1 cellular context compared by ENCODE assay signal in genomic region chr19:11798391-11799296, GRCh38.
TF ChIP-seq lines count a peak whose summit lies in the region.

Gene ZNF491, plus strand, starts transcription at chr19:11798523. Its CDS starts 7,431 bp downstream, at chr19:11805954.

TF ChIP-seq in GM12878, 131 proteins besides CTCF, POLR2A, EP300 and RAD21 (continued from another document and continues in another):
- TF ChIP-seq PRDM15 (CRISPR knock-in tag; IDR thresholded peaks at IDR 0.05) = no peak
- TF ChIP-seq YY1 (IDR thresholded peaks at IDR 0.05; ENCODE audit: low read depth, low read length) = no peak
- no peak for TF ChIP-seq ATF2 (IDR thresholded peaks at IDR 0.05; ENCODE audit: low read length)
- no peak for TF ChIP-seq USF2 (IDR thresholded peaks at IDR 0.05; ENCODE audit: borderline replicate concordance, low read depth, low read length)
- TF ChIP-seq BACH1 (IDR thresholded peaks at IDR 0.05; ENCODE audit: borderline replicate concordance) = peak; percentile 35; the same call in 1 of the 2 replicates
- no peak for TF ChIP-seq PML (IDR thresholded peaks at IDR 0.05; ENCODE audit: low read length)
- no peak for TF ChIP-seq RAD51 (IDR thresholded peaks at IDR 0.05)
- no peak for TF ChIP-seq ZBTB33 (IDR thresholded peaks at IDR 0.05)
- no peak for TF ChIP-seq SRF (IDR thresholded peaks at IDR 0.05; ENCODE audit: low read depth in 2 of 2, low read length in 2 of 2)
- TF ChIP-seq STAT1 (conservative IDR thresholded peaks at IDR 0.05) = no peak
- TF ChIP-seq ZNF622 (IDR thresholded peaks at IDR 0.05) = no peak
- no peak for TF ChIP-seq TCF7 (IDR thresholded peaks at IDR 0.05; ENCODE audit: borderline replicate concordance)
- TF ChIP-seq IKZF2 (IDR thresholded peaks at IDR 0.05) = no peak
- no peak for TF ChIP-seq SUPT20H (IDR thresholded peaks at IDR 0.05; ENCODE audit: borderline replicate concordance, control insufficient read depth, low read depth, low read length)
- TF ChIP-seq NKRF (conservative IDR thresholded peaks at IDR 0.05) = no peak; the same call in 1 of the 2 replicates
- TF ChIP-seq KAT2A (conservative IDR thresholded peaks at IDR 0.05; ENCODE audit: control insufficient read depth, low read depth, low read length) = no peak
- no peak for TF ChIP-seq E4F1 (IDR thresholded peaks at IDR 0.05; ENCODE audit: borderline replicate concordance, partially characterized antibody)
- TF ChIP-seq ZZZ3 (IDR thresholded peaks at IDR 0.05; ENCODE audit: control insufficient read depth, insufficient read length, low read depth) = no peak
- TF ChIP-seq LARP7 (IDR thresholded peaks at IDR 0.05) = peak; percentile 66; the same call in 1 of the 2 replicates
- no peak for TF ChIP-seq EGR1 (IDR thresholded peaks at IDR 0.05; ENCODE audit: borderline replicate concordance in 1 of 2, low read depth in 2 of 2, low read length in 2 of 2)
- peak; percentile 59 for TF ChIP-seq RFX5 (IDR thresholded peaks at IDR 0.05; ENCODE audit: low read depth, low read length)
- no peak for TF ChIP-seq ELK1 (IDR thresholded peaks at IDR 0.05; ENCODE audit: low read depth, low read length)
- TF ChIP-seq IKZF1 (conservative IDR thresholded peaks at IDR 0.05) = peak; percentile 53; the same call in 1 of the 2 replicates
- TF ChIP-seq ZNF217 (IDR thresholded peaks at IDR 0.05) = no peak
- TF ChIP-seq CEBPZ (IDR thresholded peaks at IDR 0.05; ENCODE audit: low read depth, low read length) = no peak
- TF ChIP-seq RELB (IDR thresholded peaks at IDR 0.05; ENCODE audit: low read depth) = no peak
- peak; percentile 96 for TF ChIP-seq PBX3 (IDR thresholded peaks at IDR 0.05; ENCODE audit: insufficient replicate concordance, low read depth, low read length)
- TF ChIP-seq MTA2 (IDR thresholded peaks at IDR 0.05; ENCODE audit: low read depth) = no peak
- TF ChIP-seq CREB1 (IDR thresholded peaks at IDR 0.05; ENCODE audit: low read depth) = 0 out of 2 replicates have a peak, but pooled peaks have one; percentile 43
- TF ChIP-seq PKNOX1 (IDR thresholded peaks at IDR 0.05) = peak; percentile 98
- no peak for TF ChIP-seq CREM (IDR thresholded peaks at IDR 0.05; ENCODE audit: low read depth)
- no peak for TF ChIP-seq SP1 (IDR thresholded peaks at IDR 0.05; ENCODE audit: low read depth, low read length)
- no peak for TF ChIP-seq SUZ12 (IDR thresholded peaks at IDR 0.05; ENCODE audit: unreplicated experiment)
- no peak for TF ChIP-seq TBL1XR1 (IDR thresholded peaks at IDR 0.05; ENCODE audit: low read depth, low read length)
- TF ChIP-seq NFXL1 (IDR thresholded peaks at IDR 0.05; ENCODE audit: borderline replicate concordance) = no peak
- TF ChIP-seq NR2C2 (IDR thresholded peaks at IDR 0.05; ENCODE audit: borderline replicate concordance, control insufficient read depth, insufficient read length, low read depth) = no peak
- peak; percentile 56; the same call in 1 of the 2 replicates for TF ChIP-seq POLR2AphosphoS5 (IDR thresholded peaks at IDR 0.05; ENCODE audit: low read length)
